13 cellular contexts compared by ENCODE assay signal in the genomic region with DNA sequence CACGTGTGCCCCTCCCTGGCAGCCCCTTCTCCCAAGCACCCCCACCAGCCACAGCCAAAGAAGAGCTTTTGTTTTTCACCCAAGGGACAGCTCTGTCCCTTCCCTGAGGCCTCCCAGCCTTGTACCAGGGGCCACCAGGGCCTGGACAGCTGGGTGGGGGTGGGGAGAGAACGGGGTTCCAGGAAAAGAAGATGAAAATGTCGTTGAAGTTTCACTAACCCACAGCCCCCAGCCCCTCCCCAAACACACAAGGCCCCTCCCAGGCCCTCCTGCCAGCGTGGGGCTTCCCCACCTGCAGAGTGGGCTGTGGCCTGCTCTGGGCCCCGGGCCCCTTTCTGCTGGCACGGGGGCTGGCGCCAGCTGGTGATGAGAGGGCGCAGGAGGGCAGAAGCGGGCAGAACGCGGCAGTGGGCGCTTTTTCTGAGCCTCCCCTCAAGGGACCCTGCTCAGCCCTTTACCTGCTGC. TPM values are rescaled to one million over a fixed set of nuclear protein-coding genes. Genes with fewer than 3 reads are reported as not detected.
DNase-seq lines count a peak whose midpoint lies in the region; ATAC-seq, FAIRE-seq and TF ChIP-seq lines count a peak whose summit lies in the region.
"Had no signal": no experiment of that assay in that cellular context is flagged by ENCODE, and none has a peak within 500 bp of the region (broad histone marks: within the 10 kb centered on the region; RNA-seq: fewer than 3 reads in every experiment).

No MANE protein-coding gene starts in this region.

- RAD21 ChIA-PET in GM12878 (lab: Charles Lee; ENCODE audit: unreplicated experiment) = no interaction called here

- TF ChIP-seq RAD21 in GM12878 (IDR thresholded peaks at IDR 0.05; ENCODE audit: insufficient read depth, low read depth, low read length) = no peak

- H3K4me1 Mint-ChIP-seq in activated naive CD8-positive, alpha-beta T cell treated with anti-CD3 and anti-CD28 coated beads, Interleukin-2, amount 10 ng/mL, durations not matched to agents 7 days and 5 days = peaks cover 10% of the 10 kb centered on the region
- peaks cover 9% of the 10 kb centered on the region for H3K4me1 Mint-ChIP-seq in activated naive CD8-positive, alpha-beta T cell treated with anti-CD3 and anti-CD28 coated beads, Interleukin-2, amount 50 U/mL, for 24 hours
- H3K4me1 Mint-ChIP-seq in memory B cell = no peaks in the 10 kb centered on the region
- peaks cover 0 to 5% (median 2%) of the 10 kb centered on the region in 4 donors for H3K4me1 Mint-ChIP-seq in CD4-positive, alpha-beta memory T cell
- peaks cover 18% of the 10 kb centered on the region for H3K4me1 Mint-ChIP-seq in chondrocyte (ENCODE audit: low read depth)
- H3K4me1 Mint-ChIP-seq: activated B cell treated with CpG ODN at 0.5 μM for 24 hours had no signal

- POLR2A ChIA-PET in activated naive CD8-positive, alpha-beta T cell treated with anti-CD3 and anti-CD28 coated beads, Interleukin-2, amount 10 ng/mL, durations not matched to agents 7 days and 5 days (lab: Charles Lee) = interaction anchor here (0.6 kb wide), 1 partner anchor 15 kb away, joined by 4 read pairs; no protein-coding TSS in a partner anchor
- POLR2A ChIA-PET in GM12878 (lab: Charles Lee) = interaction anchor here (0.6 kb wide), 1 partner anchor 20 kb away, joined by 3 read pairs; no protein-coding TSS in a partner anchor
- POLR2A ChIA-PET in CD4-positive, alpha-beta memory T cell (lab: Charles Lee; ENCODE audit: partially characterized antibody) = no interaction called here

- H3K9me3 Mint-ChIP-seq in activated naive CD8-positive, alpha-beta T cell treated with anti-CD3 and anti-CD28 coated beads, Interleukin-2, amount 10 ng/mL, durations not matched to agents 7 days and 5 days = no peaks in the 10 kb centered on the region
- H3K9me3 Mint-ChIP-seq in activated naive CD8-positive, alpha-beta T cell treated with anti-CD3 and anti-CD28 coated beads, Interleukin-2, amount 50 U/mL, for 24 hours = no peaks in the 10 kb centered on the region
- H3K9me3 Mint-ChIP-seq in memory B cell = no peaks in the 10 kb centered on the region
- H3K9me3 Mint-ChIP-seq in CD4-positive, alpha-beta memory T cell = no peaks in the 10 kb centered on the region
- H3K9me3 Mint-ChIP-seq in chondrocyte (ENCODE audit: low read depth) = no peaks in the 10 kb centered on the region
- H3K9me3 Mint-ChIP-seq: activated B cell treated with CpG ODN at 0.5 μM for 24 hours had no signal

- no peak for ATAC-seq in activated naive CD8-positive, alpha-beta T cell treated with anti-CD3 and anti-CD28 coated beads, Interleukin-2, amount 10 ng/mL, durations not matched to agents 7 days and 5 days (ENCODE audit: low read depth)
- ATAC-seq in activated naive CD8-positive, alpha-beta T cell treated with anti-CD3 and anti-CD28 coated beads, Interleukin-2, amount 50 U/mL, for 24 hours = no peak
- ATAC-seq in GM12878 (peak; percentile 22), memory B cell (ENCODE audit: low read depth) (peak; percentile 29)

- peak; percentile 35 for DNase-seq in activated naive CD8-positive, alpha-beta T cell treated with anti-CD3 and anti-CD28 coated beads, Interleukin-2, amount 10 ng/mL, durations not matched to agents 7 days and 5 days
- DNase-seq in activated naive CD8-positive, alpha-beta T cell treated with anti-CD3 and anti-CD28 coated beads, Interleukin-2, amount 50 U/mL, for 24 hours = no peak
- DNase-seq in GM12878 (ENCODE audit: low read depth, low spot score) = no peak
- DNase-seq in memory B cell (ENCODE audit: low spot score in 2 of 2) = peak in 1 of 2 donors; percentile 15
- no peak for DNase-seq in testis
- no peak for DNase-seq in COLO668 (lab: John Stamatoyannopoulos, UW; ENCODE audit: unreplicated experiment)
- no peak for DNase-seq in CD4-positive, alpha-beta memory T cell
- no peak for DNase-seq in chondrocyte (ENCODE audit: low spot score)
- DNase-seq: activated B cell treated with CpG ODN at 0.5 μM for 24 hours, NCI-H1092, small intestine had no signal

- H3K27ac Mint-ChIP-seq in activated naive CD8-positive, alpha-beta T cell treated with anti-CD3 and anti-CD28 coated beads, Interleukin-2, amount 10 ng/mL, durations not matched to agents 7 days and 5 days = peak overlapping the region; percentile 8
- no peak overlapping the region for H3K27ac Mint-ChIP-seq in activated naive CD8-positive, alpha-beta T cell treated with anti-CD3 and anti-CD28 coated beads, Interleukin-2, amount 50 U/mL, for 24 hours
- H3K27ac Mint-ChIP-seq in memory B cell (no peak overlapping the region), chondrocyte (ENCODE audit: unreplicated experiment) (no peak overlapping the region)
- H3K27ac Mint-ChIP-seq in CD4-positive, alpha-beta memory T cell = no peak overlapping the region
- H3K27ac Mint-ChIP-seq: activated B cell treated with CpG ODN at 0.5 μM for 24 hours had no signal

- TF ChIP-seq EP300 in GM12878 (IDR thresholded peaks at IDR 0.05; ENCODE audit: borderline replicate concordance in 1 of 2, control insufficient read depth in 1 of 2, low read depth in 2 of 2, low read length in 2 of 2) = no peak

- H3K4me1 ChIP-seq in GM12878 (ENCODE audit: control insufficient read depth, insufficient read depth, low read length) (no peaks in the 10 kb centered on the region), testis (peaks cover 26% of the 10 kb centered on the region)
- no peaks in the 10 kb centered on the region for H3K4me1 ChIP-seq in CD4-positive, alpha-beta memory T cell (ENCODE audit: insufficient read depth, low read length)

- no peaks in the 10 kb centered on the region for H3K9me3 ChIP-seq in GM12878 (replicated peaks; ENCODE audit: control insufficient read depth, insufficient read depth, low read length)
- no peaks in the 10 kb centered on the region for H3K9me3 ChIP-seq in testis
- no peaks in the 10 kb centered on the region for H3K9me3 ChIP-seq in CD4-positive, alpha-beta memory T cell (ENCODE audit: control insufficient read depth in 1 of 2, low read length in 2 of 2)

- no peak overlapping the region for H3K4me2 ChIP-seq in GM12878 (ENCODE audit: control insufficient read depth, insufficient read depth)

- H3K27me3 ChIP-seq in GM12878 (replicated peaks in 1 of 2; ENCODE audit: control insufficient read depth in 2 of 2, insufficient read depth in 2 of 2, low read length in 1 of 2) = peaks cover 0 to 2% of the 10 kb centered on the region in 2 experiments; a peak in 1 of 4 replicates
- no peaks in the 10 kb centered on the region for H3K27me3 ChIP-seq in testis
- H3K27me3 ChIP-seq in CD4-positive, alpha-beta memory T cell (ENCODE audit: insufficient read depth, low read length) = no peaks in the 10 kb centered on the region

- H3K27me3 Mint-ChIP-seq in activated naive CD8-positive, alpha-beta T cell treated with anti-CD3 and anti-CD28 coated beads, Interleukin-2, amount 10 ng/mL, durations not matched to agents 7 days and 5 days = peaks cover 33% of the 10 kb centered on the region
- peaks cover 24% of the 10 kb centered on the region for H3K27me3 Mint-ChIP-seq in activated naive CD8-positive, alpha-beta T cell treated with anti-CD3 and anti-CD28 coated beads, Interleukin-2, amount 50 U/mL, for 24 hours
- H3K27me3 Mint-ChIP-seq in memory B cell = peaks cover 24% of the 10 kb centered on the region
- peaks cover 21 to 24% of the 10 kb centered on the region in 2 donors for H3K27me3 Mint-ChIP-seq in CD4-positive, alpha-beta memory T cell
- no peaks in the 10 kb centered on the region for H3K27me3 Mint-ChIP-seq in chondrocyte (ENCODE audit: low read depth)

- CTCF ChIA-PET in GM12878 (lab: Yijun Ruan, JAX) = interaction anchor here (0.6 kb wide), 1 partner anchor 25 kb away, joined by 3 read pairs; no protein-coding TSS in a partner anchor
- CTCF ChIA-PET in CD4-positive, alpha-beta memory T cell (lab: Charles Lee; ENCODE audit: partially characterized antibody) = no interaction called here

- WGBS in GM12878 (ENCODE audit: insufficient coverage, insufficient replicate concordance, low lambda C conversion rate, missing lambda C conversion rate) = 2% methylated on average over 11 of the region's 12 CpGs
- WGBS in testis, 2 donors = 36 to 67% methylated on average over 2 to 12 of the region's 12 CpGs

- no peak overlapping the region for H3K4me3 Mint-ChIP-seq in activated naive CD8-positive, alpha-beta T cell treated with anti-CD3 and anti-CD28 coated beads, Interleukin-2, amount 10 ng/mL, durations not matched to agents 7 days and 5 days
- no peak overlapping the region for H3K4me3 Mint-ChIP-seq in activated naive CD8-positive, alpha-beta T cell treated with anti-CD3 and anti-CD28 coated beads, Interleukin-2, amount 50 U/mL, for 24 hours
- H3K4me3 Mint-ChIP-seq in memory B cell (peak overlapping the region; percentile 44), chondrocyte (ENCODE audit: unreplicated experiment) (no peak overlapping the region)
- no peak overlapping the region for H3K4me3 Mint-ChIP-seq in CD4-positive, alpha-beta memory T cell
- H3K4me3 Mint-ChIP-seq: activated B cell treated with CpG ODN at 0.5 μM for 24 hours had no signal

- no peak for FAIRE-seq in GM12878 (lab: Jason Lieb, UNC)
- FAIRE-seq: G401.6, small intestine had no signal

- intact Hi-C loops in GM12878 (cut with micrococcal nuclease; ENCODE audit: unreplicated experiment) (no loop called here), testis (cut with DNase I; ENCODE audit: low total_unique reads) (no loop called here)
- intact Hi-C loops in CD4-positive, alpha-beta memory T cell (cut with micrococcal nuclease) = no loop called here

- SMC1A ChIA-PET in GM12878 (lab: Charles Lee; ENCODE audit: uncharacterized antibody, unreplicated experiment) = no interaction called here

- TF ChIP-seq POLR2A in GM12878 (IDR thresholded peaks at IDR 0.05; ENCODE audit: low read depth, low read length) (no peak), testis (IDR thresholded peaks at IDR 0.05) (no peak)

- TF ChIP-seq CTCF in GM12878 (IDR thresholded peaks at IDR 0.05 in 2 of 3, conservative IDR thresholded peaks at IDR 0.05 in 1 of 3; ENCODE audit: control insufficient read depth in 2 of 3, extremely low read depth in 1 of 3, insufficient read depth in 1 of 3, low read depth in 3 of 3, low read length in 3 of 3) = no peak
- no peak for TF ChIP-seq CTCF in testis (IDR thresholded peaks at IDR 0.05)
- TF ChIP-seq CTCF in chondrocyte (IDR thresholded peaks at IDR 0.05) = no peak

- H3K36me3 ChIP-seq in GM12878 (ENCODE audit: control insufficient read depth in 2 of 2, insufficient read depth in 2 of 2, low read length in 1 of 2) (no peaks in the 10 kb centered on the region), testis (ENCODE audit: low read depth, missing control alignments) (no peaks in the 10 kb centered on the region)
- H3K36me3 ChIP-seq in CD4-positive, alpha-beta memory T cell (ENCODE audit: insufficient read depth, low read length) = no peaks in the 10 kb centered on the region

- H3K27ac ChIP-seq in GM12878 (ENCODE audit: control insufficient read depth, insufficient read depth) (no peak overlapping the region), testis (peak overlapping the region; percentile 10 to 83)
- H3K27ac ChIP-seq in CD4-positive, alpha-beta memory T cell (ENCODE audit: low read depth, low read length) = no peak overlapping the region
- H3K27ac ChIP-seq: HL-60 had no signal

- no peak overlapping the region for H3K4me3 ChIP-seq in GM12878
- no peak overlapping the region for H3K4me3 ChIP-seq in testis
- no peak overlapping the region for H3K4me3 ChIP-seq in CD4-positive, alpha-beta memory T cell (ENCODE audit: low read length in 2 of 2)

- H2AFZ ChIP-seq in GM12878 (ENCODE audit: control insufficient read depth, low read depth, low read length) = no peak overlapping the region

- no TSS peak for BruUV-seq in GM12878 (replicated peaks; lab: Mats Ljungman, UMichigan)

- no peaks in the 10 kb centered on the region for H3K79me2 ChIP-seq in GM12878 (ENCODE audit: control insufficient read depth, insufficient read depth, low read length)

- H3K36me3 Mint-ChIP-seq in activated naive CD8-positive, alpha-beta T cell treated with anti-CD3 and anti-CD28 coated beads, Interleukin-2, amount 10 ng/mL, durations not matched to agents 7 days and 5 days = no peaks in the 10 kb centered on the region
- H3K36me3 Mint-ChIP-seq in activated naive CD8-positive, alpha-beta T cell treated with anti-CD3 and anti-CD28 coated beads, Interleukin-2, amount 50 U/mL, for 24 hours (ENCODE audit: low read depth) = peaks cover 2% of the 10 kb centered on the region
- H3K36me3 Mint-ChIP-seq in memory B cell (peaks cover 2% of the 10 kb centered on the region), chondrocyte (ENCODE audit: low read depth) (no peaks in the 10 kb centered on the region)
- H3K36me3 Mint-ChIP-seq in CD4-positive, alpha-beta memory T cell = no peaks in the 10 kb centered on the region

- H4K20me1 ChIP-seq in GM12878 (ENCODE audit: control insufficient read depth, insufficient read depth) = no peaks in the 10 kb centered on the region

- H3K9ac ChIP-seq in GM12878 (ENCODE audit: control insufficient read depth, insufficient read depth, low read length) = no peak overlapping the region

- in situ Hi-C loops in GM12878 (cut with MboI) = no loop called here

RNA-seq across cellular contexts. Expression of a gene that starts 5.5 kb away (rescaled TPM):
- total RNA-seq in activated naive CD8-positive, alpha-beta T cell treated with anti-CD3 and anti-CD28 coated beads, Interleukin-2, amount 10 ng/mL, durations not matched to agents 7 days and 5 days = not detected
- total RNA-seq in GM12878 (2013; cell fraction: nucleolus; rRNA removed) = 1.2 and 1.8 TPM in 2 replicates
- total RNA-seq in GM12878 (2014; rRNA removed) = 0.17 and 0.33 TPM in 2 replicates
- total RNA-seq in GM12878 (2014; rRNA removed; fragmentation: Illumina TruSeq; extraction: Trizol) = 0.18 and 0.45 TPM in 2 replicates
- total RNA-seq in GM12878 (2021) = 0.96 and 1.2 TPM in 2 replicates
- polyA plus RNA-seq in GM12878 (2011; ENCODE audit: low read depth) = 0.42 TPM
- polyA plus RNA-seq in GM12878 (2011; rRNA removed) = 0.12 and 0.24 TPM in 2 replicates
- 0.21 and 0.38 TPM in 2 replicates for polyA plus RNA-seq in GM12878 (2011; cell fraction: cytosol; rRNA removed)
- polyA plus RNA-seq in GM12878 (2011; cell fraction: nucleus; rRNA removed) = 2.0 and 2.3 TPM in 2 replicates
- 1.3 TPM in 2 replicates for polyA plus RNA-seq in GM12878 (2012)
- 0.14 and 0.29 TPM in 2 replicates for polyA plus RNA-seq in GM12878 (2014; fragmentation: Illumina TruSeq; extraction: Trizol)
- polyA plus RNA-seq in GM12878 (2014; fragmentation: Nextera tagmentation; extraction: Ambion mirVana) = under 1 TPM; 0.05 to 0.15 TPM
- 0.86 and 0.94 TPM in 2 replicates for polyA plus RNA-seq in GM12878 (2014; rRNA removed)
- polyA plus RNA-seq in GM12878 (2016; fragmentation: Nextera tagmentation; extraction: Ambion mirVana) = 1 to 10 TPM; 1.8 to 2.8 TPM
- polyA minus RNA-seq in GM12878 (2011; rRNA and poly(A)+ RNA removed) = 0.15 TPM in 1 of 2 replicates, not detected in the other
- polyA minus RNA-seq in GM12878 (2011; cell fraction: cytosol; rRNA and poly(A)+ RNA removed) = not detected in 2 replicates
- 0.36 TPM in 1 of 2 replicates, not detected in the other for polyA minus RNA-seq in GM12878 (2011; cell fraction: nucleus; rRNA and poly(A)+ RNA removed)
- 10 to 100 TPM; 10.4 to 14.7 TPM for total RNA-seq in testis
- polyA plus RNA-seq in testis (ENCODE audit: insufficient read depth, low read depth, low replicate concordance) = 10.0 TPM
- total RNA-seq in CD4-positive, alpha-beta memory T cell = not detected
- polyA plus RNA-seq in CD4-positive, alpha-beta memory T cell = not detected
- total RNA-seq in chondrocyte = not detected in 3 replicates

RNA-seq across cellular contexts. Expression of a gene that starts 9.0 kb away (rescaled TPM):
- total RNA-seq in activated naive CD8-positive, alpha-beta T cell treated with anti-CD3 and anti-CD28 coated beads, Interleukin-2, amount 10 ng/mL, durations not matched to agents 7 days and 5 days = under 1 TPM; 0.36 to 0.85 TPM
- total RNA-seq in GM12878 (2013; cell fraction: nucleolus; rRNA removed) = 1.5 and 2.3 TPM in 2 replicates
- total RNA-seq in GM12878 (2014; rRNA removed) (0.40 and 0.71 TPM in 2 replicates), GM12878 (2014; rRNA removed; fragmentation: Illumina TruSeq; extraction: Trizol) (0.13 and 0.14 TPM in 2 replicates), GM12878 (2021) (1.7 and 1.8 TPM in 2 replicates), testis (10 to 100 TPM; 64.0 to 90.6 TPM), chondrocyte (12.5 to 27.2 TPM (median 24.3 TPM) in 3 replicates)
- polyA plus RNA-seq in GM12878 (2011; ENCODE audit: low read depth) = 0.70 TPM
- polyA plus RNA-seq in GM12878 (2011; rRNA removed) (0.45 and 1.1 TPM in 2 replicates), GM12878 (2014; fragmentation: Illumina TruSeq; extraction: Trizol) (0.03 TPM in 1 of 2 replicates, not detected in the other), GM12878 (2014; fragmentation: Nextera tagmentation; extraction: Ambion mirVana) (under 1 TPM in 1 of 2 experiments, not detected in 1; 0.02 TPM), GM12878 (2014; rRNA removed) (0.40 and 0.56 TPM in 2 replicates), GM12878 (2016; fragmentation: Nextera tagmentation; extraction: Ambion mirVana) (under 1 TPM in 1 of 2 experiments, not detected in 1; 0.24 TPM), testis (ENCODE audit: insufficient read depth, low read depth, low replicate concordance) (46.6 TPM)
- polyA plus RNA-seq in GM12878 (2011; cell fraction: cytosol; rRNA removed) = 1.4 and 2.3 TPM in 2 replicates
- polyA plus RNA-seq in GM12878 (2011; cell fraction: nucleus; rRNA removed) = 3.6 and 5.8 TPM in 2 replicates
- polyA plus RNA-seq in GM12878 (2012) = 4.1 and 4.9 TPM in 2 replicates
- polyA minus RNA-seq in GM12878 (2011; rRNA and poly(A)+ RNA removed) = 0.51 and 0.88 TPM in 2 replicates
- polyA minus RNA-seq in GM12878 (2011; cell fraction: cytosol; rRNA and poly(A)+ RNA removed) = 0.42 and 0.80 TPM in 2 replicates
- polyA minus RNA-seq in GM12878 (2011; cell fraction: nucleus; rRNA and poly(A)+ RNA removed) = 1.7 and 1.8 TPM in 2 replicates
- total RNA-seq in CD4-positive, alpha-beta memory T cell = not detected
- not detected for polyA plus RNA-seq in CD4-positive, alpha-beta memory T cell
- total RNA-seq: activated B cell treated with CpG ODN at 0.5 μM for 24 hours had no signal

RNA-seq across cellular contexts. Expression of a gene that starts 19.4 kb away (rescaled TPM):
- 100 to 1,000 TPM in 1 of 2 experiments, 10 to 100 TPM in 1; 98.6 to 101 TPM for total RNA-seq in activated naive CD8-positive, alpha-beta T cell treated with anti-CD3 and anti-CD28 coated beads, Interleukin-2, amount 10 ng/mL, durations not matched to agents 7 days and 5 days
- 47.9 and 53.1 TPM in 2 replicates for total RNA-seq in GM12878 (2013; cell fraction: nucleolus; rRNA removed)
- total RNA-seq in GM12878 (2014; rRNA removed) (205 and 223 TPM in 2 replicates), GM12878 (2014; rRNA removed; fragmentation: Illumina TruSeq; extraction: Trizol) (132 and 153 TPM in 2 replicates), GM12878 (2021) (141 and 149 TPM in 2 replicates), testis (100 to 1,000 TPM; 104 to 123 TPM), chondrocyte (69.2 to 95.3 TPM (median 75.7 TPM) in 3 replicates)
- polyA plus RNA-seq in GM12878 (2011; ENCODE audit: low read depth) = 92.4 TPM
- polyA plus RNA-seq in GM12878 (2011; rRNA removed) (143 and 146 TPM in 2 replicates), GM12878 (2014; fragmentation: Illumina TruSeq; extraction: Trizol) (115 and 129 TPM in 2 replicates), GM12878 (2014; fragmentation: Nextera tagmentation; extraction: Ambion mirVana) (100 to 1,000 TPM; 519 to 525 TPM), GM12878 (2014; rRNA removed) (287 and 301 TPM in 2 replicates), GM12878 (2016; fragmentation: Nextera tagmentation; extraction: Ambion mirVana) (100 to 1,000 TPM; 366 to 375 TPM), testis (ENCODE audit: insufficient read depth, low read depth, low replicate concordance) (110 TPM)
- polyA plus RNA-seq in GM12878 (2011; cell fraction: cytosol; rRNA removed) = 168 and 192 TPM in 2 replicates
- 105 and 125 TPM in 2 replicates for polyA plus RNA-seq in GM12878 (2011; cell fraction: nucleus; rRNA removed)
- 151 and 170 TPM in 2 replicates for polyA plus RNA-seq in GM12878 (2012)
- 72.9 and 94.2 TPM in 2 replicates for polyA minus RNA-seq in GM12878 (2011; rRNA and poly(A)+ RNA removed)
- polyA minus RNA-seq in GM12878 (2011; cell fraction: cytosol; rRNA and poly(A)+ RNA removed) = 54.8 and 63.4 TPM in 2 replicates
- polyA minus RNA-seq in GM12878 (2011; cell fraction: nucleus; rRNA and poly(A)+ RNA removed) = 26.7 and 39.5 TPM in 2 replicates
- total RNA-seq in CD4-positive, alpha-beta memory T cell = 100 to 1,000 TPM; 119 to 123 TPM
- 100 to 1,000 TPM; 171 to 202 TPM for polyA plus RNA-seq in CD4-positive, alpha-beta memory T cell

RNA-seq across cellular contexts. Expression of a gene that starts 23.0 kb away (rescaled TPM):
- total RNA-seq in activated naive CD8-positive, alpha-beta T cell treated with anti-CD3 and anti-CD28 coated beads, Interleukin-2, amount 10 ng/mL, durations not matched to agents 7 days and 5 days = 1 to 10 TPM; 1.0 to 1.7 TPM
- total RNA-seq in GM12878 (2013; cell fraction: nucleolus; rRNA removed) = 1.4 and 2.7 TPM in 2 replicates
- total RNA-seq in GM12878 (2014; rRNA removed) = 0.06 and 0.44 TPM in 2 replicates
- 0.41 and 0.63 TPM in 2 replicates for total RNA-seq in GM12878 (2014; rRNA removed; fragmentation: Illumina TruSeq; extraction: Trizol)
- 1.1 and 1.6 TPM in 2 replicates for total RNA-seq in GM12878 (2021)
- polyA plus RNA-seq in GM12878 (2011; ENCODE audit: low read depth) = 3.2 TPM
- polyA plus RNA-seq in GM12878 (2011; rRNA removed) = 2.2 and 3.1 TPM in 2 replicates
- polyA plus RNA-seq in GM12878 (2011; cell fraction: cytosol; rRNA removed) = 7.5 and 8.5 TPM in 2 replicates
- 1.8 and 3.0 TPM in 2 replicates for polyA plus RNA-seq in GM12878 (2011; cell fraction: nucleus; rRNA removed)
- 1.7 and 2.1 TPM in 2 replicates for polyA plus RNA-seq in GM12878 (2012)
- 0.22 and 0.32 TPM in 2 replicates for polyA plus RNA-seq in GM12878 (2014; fragmentation: Illumina TruSeq; extraction: Trizol)
- polyA plus RNA-seq in GM12878 (2014; fragmentation: Nextera tagmentation; extraction: Ambion mirVana) = under 1 TPM; 0.03 to 0.13 TPM
- polyA plus RNA-seq in GM12878 (2014; rRNA removed) = 1.1 and 2.1 TPM in 2 replicates
- 1 to 10 TPM; 2.1 to 2.9 TPM for polyA plus RNA-seq in GM12878 (2016; fragmentation: Nextera tagmentation; extraction: Ambion mirVana)
- polyA minus RNA-seq in GM12878 (2011; rRNA and poly(A)+ RNA removed) = 0.29 and 2.3 TPM in 2 replicates
- 0.42 TPM in 1 of 2 replicates, not detected in the other for polyA minus RNA-seq in GM12878 (2011; cell fraction: cytosol; rRNA and poly(A)+ RNA removed)
- 1.2 TPM in 1 of 2 replicates, not detected in the other for polyA minus RNA-seq in GM12878 (2011; cell fraction: nucleus; rRNA and poly(A)+ RNA removed)
- 1 to 10 TPM; 1.3 to 3.0 TPM for total RNA-seq in testis
- polyA plus RNA-seq in testis (ENCODE audit: insufficient read depth, low read depth, low replicate concordance) = 1.5 TPM
- total RNA-seq in CD4-positive, alpha-beta memory T cell = 1 to 10 TPM; 1.5 to 1.6 TPM
- 1 to 10 TPM; 1.8 to 2.1 TPM for polyA plus RNA-seq in CD4-positive, alpha-beta memory T cell
- 0.75 to 1.4 TPM (median 1.3 TPM) in 3 replicates for total RNA-seq in chondrocyte

RNA-seq across cellular contexts. Expression of a gene that starts 27.4 kb away (rescaled TPM):
- total RNA-seq in activated naive CD8-positive, alpha-beta T cell treated with anti-CD3 and anti-CD28 coated beads, Interleukin-2, amount 10 ng/mL, durations not matched to agents 7 days and 5 days = 100 to 1,000 TPM; 201 to 211 TPM
- total RNA-seq in GM12878 (2013; cell fraction: nucleolus; rRNA removed) = 379 and 418 TPM in 2 replicates
- total RNA-seq in GM12878 (2014; rRNA removed) (102 and 106 TPM in 2 replicates), GM12878 (2014; rRNA removed; fragmentation: Illumina TruSeq; extraction: Trizol) (42.5 and 43.2 TPM in 2 replicates), GM12878 (2021) (83.8 and 101 TPM in 2 replicates), testis (100 to 1,000 TPM; 204 to 209 TPM), chondrocyte (153 to 176 TPM (median 161 TPM) in 3 replicates)
- polyA plus RNA-seq in GM12878 (2011; ENCODE audit: low read depth) = 37.9 TPM
- polyA plus RNA-seq in GM12878 (2011; rRNA removed) (112 and 115 TPM in 2 replicates), GM12878 (2014; fragmentation: Illumina TruSeq; extraction: Trizol) (33.7 and 54.3 TPM in 2 replicates), GM12878 (2014; fragmentation: Nextera tagmentation; extraction: Ambion mirVana) (1 to 10 TPM; 2.1 to 5.5 TPM), GM12878 (2014; rRNA removed) (143 and 153 TPM in 2 replicates), GM12878 (2016; fragmentation: Nextera tagmentation; extraction: Ambion mirVana) (100 to 1,000 TPM; 100 to 102 TPM), testis (ENCODE audit: insufficient read depth, low read depth, low replicate concordance) (90.9 TPM)
- polyA plus RNA-seq in GM12878 (2011; cell fraction: cytosol; rRNA removed) = 80.7 and 108 TPM in 2 replicates
- polyA plus RNA-seq in GM12878 (2011; cell fraction: nucleus; rRNA removed) = 831 and 868 TPM in 2 replicates
- 67.0 and 72.4 TPM in 2 replicates for polyA plus RNA-seq in GM12878 (2012)
- polyA minus RNA-seq in GM12878 (2011; rRNA and poly(A)+ RNA removed) = 59.9 and 80.8 TPM in 2 replicates
- polyA minus RNA-seq in GM12878 (2011; cell fraction: cytosol; rRNA and poly(A)+ RNA removed) = 21.0 and 30.3 TPM in 2 replicates
- 105 and 145 TPM in 2 replicates for polyA minus RNA-seq in GM12878 (2011; cell fraction: nucleus; rRNA and poly(A)+ RNA removed)
- 100 to 1,000 TPM; 388 to 394 TPM for total RNA-seq in CD4-positive, alpha-beta memory T cell
- 10 to 100 TPM; 18.3 to 36.6 TPM for polyA plus RNA-seq in CD4-positive, alpha-beta memory T cell

Comparison
In these comparisons a context has a peak if more than half of its experiments do, and no peak if none do; other contexts are left out.
1. ATAC-seq: peak in GM12878 (single experiment) and memory B cell (single experiment); none in activated naive CD8-positive, alpha-beta T cell treated with anti-CD3 and anti-CD28 coated beads, Interleukin-2, amount 10 ng/mL, durations not matched to agents 7 days and 5 days (single experiment) and activated naive CD8-positive, alpha-beta T cell treated with anti-CD3 and anti-CD28 coated beads, Interleukin-2, amount 50 U/mL, for 24 hours (single experiment).
2. H3K27ac ChIP-seq: peak in testis (2 of 2); none in GM12878 (single experiment) and CD4-positive, alpha-beta memory T cell (single experiment).
3. RNA of a gene that starts 5.5 kb away (total RNA-seq): 10.4 to 14.7 TPM in testis; 0.17 to 1.8 TPM in GM12878, not detected in activated naive CD8-positive, alpha-beta T cell treated with anti-CD3 and anti-CD28 coated beads, Interleukin-2, amount 10 ng/mL, durations not matched to agents 7 days and 5 days, not detected in chondrocyte and not detected in CD4-positive, alpha-beta memory T cell; every median in the first group is over 4 times any median in the second.